In the genomic region with DNA sequence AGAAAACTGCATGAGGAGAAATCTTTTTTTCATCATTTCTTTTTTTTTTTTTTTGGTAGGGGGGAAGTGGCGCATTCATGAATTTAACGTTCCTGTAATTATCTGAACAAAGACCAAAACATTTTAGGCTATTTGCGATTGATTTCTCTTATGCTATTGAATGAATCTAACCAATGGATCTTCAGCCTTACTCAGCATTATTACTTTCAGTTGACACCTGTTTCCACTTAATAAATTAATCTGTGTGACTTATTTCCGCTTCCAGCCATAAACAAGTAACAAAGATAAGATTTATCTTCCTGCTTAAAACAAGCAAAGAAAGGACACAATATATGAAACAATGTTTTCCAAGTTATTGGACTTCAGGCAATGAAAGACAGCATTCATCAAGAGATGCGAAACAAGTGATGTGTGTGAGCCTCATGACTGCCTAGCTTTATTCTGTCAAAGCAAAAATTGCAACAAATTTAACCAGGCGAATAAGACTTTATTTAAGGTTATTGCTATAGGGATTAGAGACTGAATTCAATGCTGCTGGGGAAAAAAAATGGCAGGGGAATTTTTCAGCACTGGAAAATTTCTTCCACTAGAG, we compare ENCODE assay signal across 20 cellular contexts.
"Had no signal": no experiment of that assay in that cellular context is flagged by ENCODE, and none has a peak within 500 bp of the region (broad histone marks: within the 10 kb centered on the region; RNA-seq: fewer than 3 reads in every experiment).

No MANE protein-coding gene starts in this region.

- H3K9me3 ChIP-seq: esophagus muscularis mucosa, gastroesophageal sphincter, left ventricle myocardium inferior, lower lobe of right lung, right atrium auricular region, stomach, thyroid gland, upper lobe of left lung, uterus had no signal

- H3K27ac ChIP-seq: epithelial cell of prostate, esophagus muscularis mucosa, gastroesophageal sphincter, left ventricle myocardium inferior, lower lobe of right lung, parathyroid adenoma, right atrium auricular region, stomach, thyroid gland, upper lobe of left lung, uterus had no signal

- H3K4me1 ChIP-seq: esophagus muscularis mucosa, gastroesophageal sphincter, left ventricle myocardium inferior, lower lobe of right lung, parathyroid adenoma, right atrium auricular region, stomach, thyroid gland, upper lobe of left lung, uterus had no signal

- H3K9ac ChIP-seq: parathyroid adenoma had no signal

- H3K4me3 ChIP-seq: esophagus muscularis mucosa, gastroesophageal sphincter, left ventricle myocardium inferior, lower lobe of right lung, right atrium auricular region, stomach, thyroid gland, upper lobe of left lung, uterus had no signal

- H3K79me2 ChIP-seq: parathyroid adenoma had no signal

- H3K36me3 ChIP-seq: esophagus muscularis mucosa, gastroesophageal sphincter, left ventricle myocardium inferior, lower lobe of right lung, right atrium auricular region, stomach, thyroid gland, upper lobe of left lung, uterus had no signal

- H3K27me3 ChIP-seq: esophagus muscularis mucosa, gastroesophageal sphincter, right atrium auricular region, stomach, thyroid gland, upper lobe of left lung, uterus had no signal

- H2AFZ ChIP-seq: parathyroid adenoma had no signal

- DNase-seq: effector memory CD4-positive, alpha-beta T cell; kidney; left cardiac atrium; left ventricle myocardium inferior; lower lobe of right lung; mesenchymal stem cell; midbrain; small intestine; stimulated activated CD4-positive, alpha-beta T cell treated with anti-CD3 and anti-CD28 coated beads, Interleukin-12 subunit alpha, Interleukin-12 subunit beta, amount 100 ng/mL, for 4 hours; stimulated activated naive CD4-positive, alpha-beta T cell; stomach; substantia nigra; thyroid gland; upper lobe of left lung; uterus had no signal
